8 cellular contexts compared by ENCODE assay signal in genomic region chr11:12174145-12175143, GRCh38.
DNase-seq lines count a peak whose midpoint lies in the region; ATAC-seq and TF ChIP-seq lines count a peak whose summit lies in the region.

No MANE protein-coding gene starts in this region.

- CTCF ChIA-PET in Caco-2 (lab: Charles Lee) = no interaction called here

- POLR2A ChIA-PET in Caco-2 (lab: Charles Lee) = no interaction called here

- ATAC-seq in GM21367 (IDR thresholded peaks at IDR 0.05; ENCODE audit: unreplicated experiment) (peak; percentile 84), HG03558 (IDR thresholded peaks at IDR 0.05; ENCODE audit: extremely low read depth, unreplicated experiment) (peak; percentile 73), GM19324 (IDR thresholded peaks at IDR 0.05; ENCODE audit: low FRiP score, unreplicated experiment) (no peak)
- peak; percentile 74 to 86 for ATAC-seq in activated naive CD4-positive, alpha-beta T cell treated with anti-CD3 and anti-CD28 coated beads, Interleukin-2, amount 50 U/mL, for 72 hours
- ATAC-seq in stimulated activated naive CD8-positive, alpha-beta T cell treated with anti-CD3 and anti-CD28 coated beads, Interleukin-15, amount 100 ng/mL, for 72 hours = peak; percentile 81

- peaks cover 3% of the 10 kb centered on the region for H3K36me3 ChIP-seq in Caco-2 (ENCODE audit: control insufficient read depth, insufficient read depth, low read length)

- no peaks in the 10 kb centered on the region for H3K27me3 Mint-ChIP-seq in Caco-2 (ENCODE audit: insufficient read depth, unreplicated experiment)
- no peaks in the 10 kb centered on the region for H3K27me3 Mint-ChIP-seq in stimulated activated naive CD8-positive, alpha-beta T cell treated with anti-CD3 and anti-CD28 coated beads, Interleukin-15, amount 100 ng/mL, for 72 hours

- peak overlapping the region; percentile 94 for H3K27ac Mint-ChIP-seq in Caco-2 (ENCODE audit: unreplicated experiment)
- H3K27ac Mint-ChIP-seq in activated naive CD4-positive, alpha-beta T cell treated with anti-CD3 and anti-CD28 coated beads, Interleukin-2, amount 50 U/mL, for 72 hours = peak overlapping the region; percentile 100
- H3K27ac Mint-ChIP-seq in stimulated activated naive CD8-positive, alpha-beta T cell treated with anti-CD3 and anti-CD28 coated beads, Interleukin-15, amount 100 ng/mL, for 72 hours = peak overlapping the region; percentile 99

- no peak for TF ChIP-seq CTCF in Caco-2 (IDR thresholded peaks at IDR 0.05; ENCODE audit: insufficient read depth in 1 of 2, low read depth in 1 of 2, low read length in 1 of 2, severe bottlenecking in 1 of 2, unreplicated experiment in 1 of 2)

- intact Hi-C loops in Caco-2 (cut with micrococcal nuclease; ENCODE audit: unreplicated experiment) = loop anchor here (5.0 kb wide), 1 partner anchor 52 kb away; no protein-coding TSS in a partner anchor

- H3K4me1 Mint-ChIP-seq in Caco-2 (ENCODE audit: low read depth, unreplicated experiment) = peaks cover 44% of the 10 kb centered on the region
- peaks cover 65% of the 10 kb centered on the region for H3K4me1 Mint-ChIP-seq in stimulated activated naive CD8-positive, alpha-beta T cell treated with anti-CD3 and anti-CD28 coated beads, Interleukin-15, amount 100 ng/mL, for 72 hours

- DNase-seq in Caco-2 (no peak), AG08395 (ENCODE audit: low spot score) (no peak)
- DNase-seq in activated naive CD4-positive, alpha-beta T cell treated with anti-CD3 and anti-CD28 coated beads, Interleukin-2, amount 50 U/mL, for 72 hours (ENCODE audit: low spot score in 2 of 2) = no peak
- DNase-seq in stimulated activated naive CD8-positive, alpha-beta T cell treated with anti-CD3 and anti-CD28 coated beads, Interleukin-15, amount 100 ng/mL, for 72 hours = peak; percentile 32 to 52
- DNase-seq in activated CD4-positive, alpha-beta T cell treated with anti-CD3 and anti-CD28 coated beads, Interleukin-2, amount 50 U/mL, for 4 hours = no peak

- H3K4me3 ChIP-seq in Caco-2 (ENCODE audit: low read depth, low read length) = no peak overlapping the region

- peaks cover 73% of the 10 kb centered on the region for H3K4me1 ChIP-seq in Caco-2

- H3K36me3 Mint-ChIP-seq in Caco-2 (ENCODE audit: insufficient read depth, unreplicated experiment) = peaks cover 47% of the 10 kb centered on the region
- peaks cover 25 to 59% of the 10 kb centered on the region in 2 donors for H3K36me3 Mint-ChIP-seq in activated naive CD4-positive, alpha-beta T cell treated with anti-CD3 and anti-CD28 coated beads, Interleukin-2, amount 50 U/mL, for 72 hours

- no peak overlapping the region for H3K4me3 Mint-ChIP-seq in Caco-2 (ENCODE audit: unreplicated experiment)
- peak overlapping the region; percentile 53 to 66 for H3K4me3 Mint-ChIP-seq in stimulated activated naive CD8-positive, alpha-beta T cell treated with anti-CD3 and anti-CD28 coated beads, Interleukin-15, amount 100 ng/mL, for 72 hours

- H3K9me3 ChIP-seq in Caco-2 = no peaks in the 10 kb centered on the region

- no TSS peak for BruUV-seq in Caco-2 (replicated peaks; lab: Mats Ljungman, UMichigan)

- no peaks in the 10 kb centered on the region for H3K9me3 Mint-ChIP-seq in Caco-2 (ENCODE audit: unreplicated experiment)
- H3K9me3 Mint-ChIP-seq in activated naive CD4-positive, alpha-beta T cell treated with anti-CD3 and anti-CD28 coated beads, Interleukin-2, amount 50 U/mL, for 72 hours = peaks cover 5 to 6% of the 10 kb centered on the region in 2 donors
- peaks cover 0 to 3% of the 10 kb centered on the region in 2 donors for H3K9me3 Mint-ChIP-seq in stimulated activated naive CD8-positive, alpha-beta T cell treated with anti-CD3 and anti-CD28 coated beads, Interleukin-15, amount 100 ng/mL, for 72 hours

- no peaks in the 10 kb centered on the region for H3K27me3 ChIP-seq in Caco-2 (replicated peaks; ENCODE audit: control insufficient read depth, insufficient read depth, low read length)

Comparison
In these comparisons a context has a peak if more than half of its experiments do, and no peak if none do; other contexts are left out.
1. DNase-seq: peak in stimulated activated naive CD8-positive, alpha-beta T cell treated with anti-CD3 and anti-CD28 coated beads, Interleukin-15, amount 100 ng/mL, for 72 hours (2 of 2); none in Caco-2 (0 of 2), activated naive CD4-positive, alpha-beta T cell treated with anti-CD3 and anti-CD28 coated beads, Interleukin-2, amount 50 U/mL, for 72 hours (0 of 2), AG08395 (single experiment) and activated CD4-positive, alpha-beta T cell treated with anti-CD3 and anti-CD28 coated beads, Interleukin-2, amount 50 U/mL, for 4 hours (0 of 2).
2. Peak in every context shown above with its lines, with median percentiles within 50 percentile points of each other: H3K27ac Mint-ChIP-seq.